ENCODE assay signal across 8 cellular contexts in genomic region chr17:67717624-67718324, GRCh38. TPM values are rescaled to one million over a fixed set of nuclear protein-coding genes. Genes with fewer than 3 reads are reported as not detected.
DNase-seq lines count a peak whose midpoint lies in the region; ATAC-seq and TF ChIP-seq lines count a peak whose summit lies in the region.

NOL11 (plus strand) TSS chr17:67717936; CDS start chr17:67717948, 12 bp downstream.

- H3K4me3 ChIP-seq in IMR-90 (ENCODE audit: insufficient read depth, low read depth, low read length) (peak within 1 kb of the TSS; percentile 64), OCI-LY7 (ENCODE audit: low read depth, low read length, poor library complexity, severe bottlenecking) (peak within 1 kb of the TSS; percentile 84)

- peaks cover 15% of the 10 kb centered on the region for H3K36me3 Mint-ChIP-seq in endothelial cell (ENCODE audit: low read depth, unreplicated experiment)

- H3K4me3 Mint-ChIP-seq in endothelial cell (ENCODE audit: unreplicated experiment) = peak within 1 kb of the TSS; percentile 99

- H3K79me2 ChIP-seq in OCI-LY7 (ENCODE audit: insufficient read depth, low read depth, low read length) = peaks cover 48% of the 10 kb centered on the region

- H2BK15ac ChIP-seq in IMR-90 (ENCODE audit: low read depth, low read length) = no peak within 1 kb of the TSS

- peak; percentile 91 for TF ChIP-seq POLR2A in IMR-90 (IDR thresholded peaks at IDR 0.05; ENCODE audit: low read depth, low read length)

- peaks cover 9% of the 10 kb centered on the region for H3K4me1 Mint-ChIP-seq in endothelial cell (ENCODE audit: unreplicated experiment)

- peaks cover 5% of the 10 kb centered on the region for H3K27me3 Mint-ChIP-seq in endothelial cell (ENCODE audit: unreplicated experiment)

- peak within 1 kb of the TSS; percentile 92 for H3K9ac ChIP-seq in IMR-90 (ENCODE audit: low read depth, low read length)

- H3K27ac ChIP-seq in IMR-90 (ENCODE audit: insufficient read depth, low read length) (peak within 1 kb of the TSS; percentile 81), OCI-LY7 (ENCODE audit: low read depth, low read length, poor library complexity, severe bottlenecking) (peak within 1 kb of the TSS; percentile 78)

- H3K9me3 ChIP-seq in IMR-90 (ENCODE audit: control insufficient read depth, insufficient read depth, low read length) (no peaks in the 10 kb centered on the region), OCI-LY7 (ENCODE audit: low read length) (no peaks in the 10 kb centered on the region; the same call in 1 of the 2 replicates)

- H2BK5ac ChIP-seq in IMR-90 (ENCODE audit: low read depth, low read length, poor library complexity, severe bottlenecking) = peak within 1 kb of the TSS; percentile 66

- peak within 1 kb of the TSS; percentile 95 for H3K14ac ChIP-seq in IMR-90 (replicated peaks; ENCODE audit: low read depth, low read length)

- peaks cover 2% of the 10 kb centered on the region; the same call in 1 of the 2 replicates for H3K4me1 ChIP-seq in IMR-90 (ENCODE audit: control insufficient read depth, insufficient read depth, low read length)
- peaks cover 27% of the 10 kb centered on the region for H3K4me1 ChIP-seq in OCI-LY7 (ENCODE audit: insufficient read depth, low read length, poor library complexity, severe bottlenecking)

- peak within 1 kb of the TSS; percentile 50; the same call in 1 of the 2 replicates for H3K18ac ChIP-seq in IMR-90 (ENCODE audit: low read depth, low read length)

- H3K79me1 ChIP-seq in IMR-90 (ENCODE audit: low read depth in 1 of 2, low read length in 2 of 2) = peaks cover 13 to 27% of the 10 kb centered on the region in 2 experiments

- no peaks in the 10 kb centered on the region for H3K9me2 ChIP-seq in OCI-LY7 (ENCODE audit: insufficient read depth, low read length)

- POLR2A ChIA-PET in IMR-90 (lab: Charles Lee; ENCODE audit: unreplicated experiment) = no interaction called here
- POLR2A ChIA-PET in OCI-LY7 (lab: Charles Lee) = interaction anchor here (0.7 to 1.7 kb wide), 7 partner anchors 8 to 152 kb away, joined by 3 to 6 read pairs (median 3); no protein-coding TSS in a partner anchor

- peak within 1 kb of the TSS; percentile 79 for H3K56ac ChIP-seq in IMR-90 (ENCODE audit: extremely low read depth, insufficient read depth, low read length)

- no peaks in the 10 kb centered on the region for H4K20me1 ChIP-seq in IMR-90 (ENCODE audit: insufficient read depth, low read length)
- no peaks in the 10 kb centered on the region for H4K20me1 ChIP-seq in OCI-LY7 (ENCODE audit: insufficient read depth, low read length)

- H3K9me3 Mint-ChIP-seq in endothelial cell (ENCODE audit: unreplicated experiment) = no peaks in the 10 kb centered on the region

- intact Hi-C loops in IMR-90 (cut with micrococcal nuclease) (loop anchor here (1.0 to 10.0 kb wide), 2 partner anchors 108 to 757 kb away; partner anchors contain the start of gene BPTF), OCI-LY7 (cut with micrococcal nuclease; ENCODE audit: unreplicated experiment) (loop anchor here (2.0 to 5.0 kb wide), 2 partner anchors 107 to 320 kb away; partner anchors contain the start of genes BPTF and KPNA2)

- H4K8ac ChIP-seq in IMR-90 (ENCODE audit: low read depth in 2 of 2, low read length in 2 of 2) = peak within 1 kb of the TSS; percentile 87 to 96

- H3K27ac Mint-ChIP-seq in endothelial cell (ENCODE audit: unreplicated experiment) = peak within 1 kb of the TSS; percentile 98

- no peaks in the 10 kb centered on the region for H3K27me3 ChIP-seq in IMR-90 (ENCODE audit: control insufficient read depth, insufficient read depth, low read length)

- peak; percentile 56 for TF ChIP-seq RAD21 in IMR-90 (IDR thresholded peaks at IDR 0.05; ENCODE audit: low read length)

- H4K5ac ChIP-seq in IMR-90 (ENCODE audit: low read depth, low read length) = peak within 1 kb of the TSS; percentile 100

- TF ChIP-seq CTCF in IMR-90 (conservative IDR thresholded peaks at IDR 0.05; ENCODE audit: low read depth, low read length) = peak; percentile 99
- TF ChIP-seq CTCF in OCI-LY7 (conservative IDR thresholded peaks at IDR 0.05; ENCODE audit: low read length) = peak; percentile 91
- peak; percentile 89 for TF ChIP-seq CTCF in endothelial cell (IDR thresholded peaks at IDR 0.05; ENCODE audit: unreplicated experiment)

- 0 out of 2 replicates have a peak within 1 kb of the TSS, but pooled peaks have one; percentile 43 for H2BK120ac ChIP-seq in IMR-90 (ENCODE audit: low read depth, low read length)

- H3K36me3 ChIP-seq in IMR-90 (ENCODE audit: control insufficient read depth, insufficient read depth, low read length) (peaks cover 7% of the 10 kb centered on the region), OCI-LY7 (ENCODE audit: insufficient read depth, low read length) (peaks cover 31% of the 10 kb centered on the region)

- CTCF ChIA-PET in IMR-90 (lab: Yijun Ruan, JAX) = interaction anchor here (0.5 to 0.8 kb wide), 2 partner anchors 66 to 319 kb away, joined by 3 read pairs; no protein-coding TSS in a partner anchor
- CTCF ChIA-PET in OCI-LY7 (lab: Charles Lee; ENCODE audit: unreplicated experiment) = interaction anchor here (0.6 kb wide), 1 partner anchor 381 kb away, joined by 3 read pairs; no protein-coding TSS in a partner anchor

- H4K91ac ChIP-seq in IMR-90 (ENCODE audit: insufficient read depth, low read depth, low read length) = peak within 1 kb of the TSS; percentile 85

- ATAC-seq in GM21528 (IDR thresholded peaks at IDR 0.05; ENCODE audit: low FRiP score, unreplicated experiment) (peak; percentile 96), IMR-90 (ENCODE audit: low read depth) (peak; percentile 98)

- peak within 1 kb of the TSS; percentile 86 for H2AK9ac ChIP-seq in IMR-90 (replicated peaks; ENCODE audit: low read depth, low read length, poor library complexity)

- H3K4ac ChIP-seq in IMR-90 (ENCODE audit: low read depth, low read length) = peak within 1 kb of the TSS; percentile 89

- 0% methylated on average over 22 of the region's 49 CpGs; no CpG with 5 or more reads in 1 of the 2 experiments for WGBS in IMR-90 (ENCODE audit: extremely low coverage in 2 of 2, insufficient read length in 1 of 2), 2 experiments

- H2AFZ ChIP-seq in IMR-90 (replicated peaks; ENCODE audit: low read length, poor library complexity) = peak within 1 kb of the TSS; percentile 95
- H2AFZ ChIP-seq in OCI-LY7 (ENCODE audit: low read length) = peak within 1 kb of the TSS; percentile 77; the same call in 1 of the 2 replicates

- no peak within 1 kb of the TSS for H2BK20ac ChIP-seq in IMR-90 (ENCODE audit: low read depth, low read length)

- H3K9me1 ChIP-seq in IMR-90 (ENCODE audit: insufficient read depth, low read length) = no peaks in the 10 kb centered on the region

- peak within 1 kb of the TSS; percentile 94 for H2AK5ac ChIP-seq in IMR-90 (ENCODE audit: low read depth, low read length)

- H3K4me2 ChIP-seq in IMR-90 (ENCODE audit: low read depth, low read length) (peak within 1 kb of the TSS; percentile 96), OCI-LY7 (ENCODE audit: low read length) (peak within 1 kb of the TSS; percentile 83)

- dilution Hi-C loops in IMR-90 (cut with HindIII; ENCODE audit: low sequenced_read_pairs, unreplicated experiment) = no loop called here

- in situ Hi-C loops in IMR-90 (cut with MboI; ENCODE audit: low sequenced_read_pairs) = no loop called here

- H3K23ac ChIP-seq in IMR-90 (ENCODE audit: low read depth, low read length) = peak within 1 kb of the TSS; percentile 97

- DNase-seq in DMS153 (lab: John Stamatoyannopoulos, UW) (peak; percentile 96), IMR-90 (peak; percentile 98), OCI-LY7 (ENCODE audit: low spot score) (peak; percentile 99), activated T-cell treated with anti-CD3 and anti-CD28 coated beads for 1 hour (ENCODE audit: low read depth) (peak; percentile 98), endothelial cell (ENCODE audit: low spot score) (peak; percentile 100), midbrain (lab: John Stamatoyannopoulos, UW) (peak; percentile 100)
- peak; percentile 99 for DNase-seq in stimulated activated CD8-positive, alpha-beta memory T cell treated with anti-CD3 and anti-CD28 coated beads, Interleukin-2, amount 100 ng/mL, for 1 hour (ENCODE audit: low read depth in 2 of 2)

- TSS peak; percentile 81 for BruUV-seq in IMR-90 (replicated peaks; lab: Mats Ljungman, UMichigan)
- no TSS peak for BruUV-seq in OCI-LY7 (replicated peaks; lab: Mats Ljungman, UMichigan)

TF ChIP-seq in IMR-90, 13 proteins besides CTCF, POLR2A, EP300 and RAD21 (continues in another document):
- TF ChIP-seq MXI1 (IDR thresholded peaks at IDR 0.05; ENCODE audit: borderline replicate concordance, low read depth, low read length) (peak; percentile 61), MAFK (IDR thresholded peaks at IDR 0.05; ENCODE audit: low read depth, low read length) (no peak), CHD1 (IDR thresholded peaks at IDR 0.05; ENCODE audit: low read depth, low read length) (no peak), SMC3 (IDR thresholded peaks at IDR 0.05; ENCODE audit: low read depth, low read length) (peak; percentile 56), USF2 (IDR thresholded peaks at IDR 0.05; ENCODE audit: low read depth, low read length) (peak; percentile 46; the same call in 1 of the 2 replicates), BHLHE40 (IDR thresholded peaks at IDR 0.05; ENCODE audit: low read depth, low read length) (no peak), CEBPB (IDR thresholded peaks at IDR 0.05; ENCODE audit: low read depth, low read length) (peak; percentile 92), RFX5 (IDR thresholded peaks at IDR 0.05; ENCODE audit: low read depth, low read length) (no peak)

RNA-seq across cellular contexts. Expression of gene NOL11, which starts in this region (rescaled TPM):
- 58.3 and 78.6 TPM in 2 replicates for total RNA-seq in IMR-90 (2012; rRNA removed)
- 19.9 and 26.2 TPM in 2 replicates for polyA plus RNA-seq in IMR-90 (2012; rRNA removed)
- polyA plus RNA-seq in IMR-90 (2012; cell fraction: cytosol; rRNA removed) = 3.5 and 8.3 TPM in 2 replicates
- 5.2 and 35.0 TPM in 2 replicates for polyA plus RNA-seq in IMR-90 (2012; cell fraction: nucleus; rRNA removed; ENCODE audit: low replicate concordance)
- 49.4 and 65.5 TPM in 2 replicates for total RNA-seq in OCI-LY7 (2014; rRNA removed; shearing (Covaris generic))
- total RNA-seq in OCI-LY7 (2022) = 61.5 and 64.9 TPM in 2 replicates
- 40.4 TPM for total RNA-seq in endothelial cell (ENCODE audit: unreplicated experiment)

Comparison
In these comparisons a context has a peak if more than half of its experiments do, and no peak if none do; other contexts are left out.
1. Peak in every context shown above with its lines: DNase-seq, ATAC-seq, H3K4me3 ChIP-seq and H3K27ac ChIP-seq.